In the genomic region with DNA sequence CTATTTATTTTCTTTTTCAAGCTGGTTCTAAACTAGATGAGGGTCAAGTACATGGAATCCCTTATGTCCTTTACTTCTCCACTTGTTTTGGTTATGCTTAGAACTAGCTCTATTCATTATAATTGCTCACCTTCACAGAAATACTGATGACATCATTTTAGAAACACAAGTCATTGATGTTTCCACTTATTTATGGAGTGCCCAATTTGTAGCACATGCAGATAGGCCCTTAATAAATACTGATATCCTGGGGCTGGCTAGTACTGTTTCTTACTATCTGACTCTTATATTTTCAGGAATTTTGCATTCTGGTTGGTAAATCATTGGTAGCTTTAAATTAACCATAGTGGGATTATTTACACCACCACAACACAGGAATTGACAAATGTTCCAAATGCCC, we compare ENCODE assay signal across 1 cellular context.
TF ChIP-seq lines count a peak whose summit lies in the region.

No MANE protein-coding gene starts in this region.

TF ChIP-seq in K562, 482 proteins besides CTCF, POLR2A, EP300 and RAD21 (continued from another document):
- TF ChIP-seq, protein P1, sequence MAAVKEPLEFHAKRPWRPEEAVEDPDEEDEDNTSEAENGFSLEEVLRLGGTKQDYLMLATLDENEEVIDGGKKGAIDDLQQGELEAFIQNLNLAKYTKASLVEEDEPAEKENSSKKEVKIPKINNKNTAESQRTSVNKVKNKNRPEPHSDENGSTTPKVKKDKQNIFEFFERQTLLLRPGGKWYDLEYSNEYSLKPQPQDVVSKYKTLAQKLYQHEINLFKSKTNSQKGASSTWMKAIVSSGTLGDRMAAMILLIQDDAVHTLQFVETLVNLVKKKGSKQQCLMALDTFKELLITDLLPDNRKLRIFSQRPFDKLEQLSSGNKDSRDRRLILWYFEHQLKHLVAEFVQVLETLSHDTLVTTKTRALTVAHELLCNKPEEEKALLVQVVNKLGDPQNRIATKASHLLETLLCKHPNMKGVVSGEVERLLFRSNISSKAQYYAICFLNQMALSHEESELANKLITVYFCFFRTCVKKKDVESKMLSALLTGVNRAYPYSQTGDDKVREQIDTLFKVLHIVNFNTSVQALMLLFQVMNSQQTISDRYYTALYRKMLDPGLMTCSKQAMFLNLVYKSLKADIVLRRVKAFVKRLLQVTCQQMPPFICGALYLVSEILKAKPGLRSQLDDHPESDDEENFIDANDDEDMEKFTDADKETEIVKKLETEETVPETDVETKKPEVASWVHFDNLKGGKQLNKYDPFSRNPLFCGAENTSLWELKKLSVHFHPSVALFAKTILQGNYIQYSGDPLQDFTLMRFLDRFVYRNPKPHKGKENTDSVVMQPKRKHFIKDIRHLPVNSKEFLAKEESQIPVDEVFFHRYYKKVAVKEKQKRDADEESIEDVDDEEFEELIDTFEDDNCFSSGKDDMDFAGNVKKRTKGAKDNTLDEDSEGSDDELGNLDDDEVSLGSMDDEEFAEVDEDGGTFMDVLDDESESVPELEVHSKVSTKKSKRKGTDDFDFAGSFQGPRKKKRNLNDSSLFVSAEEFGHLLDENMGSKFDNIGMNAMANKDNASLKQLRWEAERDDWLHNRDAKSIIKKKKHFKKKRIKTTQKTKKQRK (IDR thresholded peaks at IDR 0.05; ENCODE audit: borderline replicate concordance, low read depth, low read length) = no peak
- no peak for TF ChIP-seq FOXK1 (CRISPR knock-in tag; IDR thresholded peaks at IDR 0.05; ENCODE audit: borderline replicate concordance)
- TF ChIP-seq PTBP1 (IDR thresholded peaks at IDR 0.05; ENCODE audit: low read depth, low read length) = no peak
- TF ChIP-seq ELF2 (CRISPR knock-in tag; IDR thresholded peaks at IDR 0.05) = no peak
- no peak for TF ChIP-seq ZNF274 (IDR thresholded peaks at IDR 0.05; ENCODE audit: borderline replicate concordance, low read depth, low read length)
- TF ChIP-seq, protein P2, sequence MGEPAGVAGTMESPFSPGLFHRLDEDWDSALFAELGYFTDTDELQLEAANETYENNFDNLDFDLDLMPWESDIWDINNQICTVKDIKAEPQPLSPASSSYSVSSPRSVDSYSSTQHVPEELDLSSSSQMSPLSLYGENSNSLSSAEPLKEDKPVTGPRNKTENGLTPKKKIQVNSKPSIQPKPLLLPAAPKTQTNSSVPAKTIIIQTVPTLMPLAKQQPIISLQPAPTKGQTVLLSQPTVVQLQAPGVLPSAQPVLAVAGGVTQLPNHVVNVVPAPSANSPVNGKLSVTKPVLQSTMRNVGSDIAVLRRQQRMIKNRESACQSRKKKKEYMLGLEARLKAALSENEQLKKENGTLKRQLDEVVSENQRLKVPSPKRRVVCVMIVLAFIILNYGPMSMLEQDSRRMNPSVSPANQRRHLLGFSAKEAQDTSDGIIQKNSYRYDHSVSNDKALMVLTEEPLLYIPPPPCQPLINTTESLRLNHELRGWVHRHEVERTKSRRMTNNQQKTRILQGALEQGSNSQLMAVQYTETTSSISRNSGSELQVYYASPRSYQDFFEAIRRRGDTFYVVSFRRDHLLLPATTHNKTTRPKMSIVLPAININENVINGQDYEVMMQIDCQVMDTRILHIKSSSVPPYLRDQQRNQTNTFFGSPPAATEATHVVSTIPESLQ (CRISPR knock-in tag; IDR thresholded peaks at IDR 0.05) = no peak
- no peak for TF ChIP-seq ZNF408 (CRISPR knock-in tag; IDR thresholded peaks at IDR 0.05; ENCODE audit: low read depth)
- no peak for TF ChIP-seq POLR2AphosphoS5 (IDR thresholded peaks at IDR 0.05; ENCODE audit: control insufficient read depth, insufficient read depth, low read depth, low read length)
- TF ChIP-seq, protein P3, sequence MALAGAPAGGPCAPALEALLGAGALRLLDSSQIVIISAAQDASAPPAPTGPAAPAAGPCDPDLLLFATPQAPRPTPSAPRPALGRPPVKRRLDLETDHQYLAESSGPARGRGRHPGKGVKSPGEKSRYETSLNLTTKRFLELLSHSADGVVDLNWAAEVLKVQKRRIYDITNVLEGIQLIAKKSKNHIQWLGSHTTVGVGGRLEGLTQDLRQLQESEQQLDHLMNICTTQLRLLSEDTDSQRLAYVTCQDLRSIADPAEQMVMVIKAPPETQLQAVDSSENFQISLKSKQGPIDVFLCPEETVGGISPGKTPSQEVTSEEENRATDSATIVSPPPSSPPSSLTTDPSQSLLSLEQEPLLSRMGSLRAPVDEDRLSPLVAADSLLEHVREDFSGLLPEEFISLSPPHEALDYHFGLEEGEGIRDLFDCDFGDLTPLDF (CRISPR knock-in tag; IDR thresholded peaks at IDR 0.05) = no peak
- TF ChIP-seq ATF1 (CRISPR knock-in tag; IDR thresholded peaks at IDR 0.05) = no peak
- TF ChIP-seq ATF1 (tag; IDR thresholded peaks at IDR 0.05) = 0 out of 2 replicates have a peak, but pooled peaks have one; percentile 25
- TF ChIP-seq, protein P4, sequence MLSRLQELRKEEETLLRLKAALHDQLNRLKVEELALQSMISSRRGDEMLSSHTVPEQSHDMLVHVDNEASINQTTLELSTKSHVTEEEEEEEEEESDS (CRISPR knock-in tag; IDR thresholded peaks at IDR 0.05) = no peak
- no peak for TF ChIP-seq CREM (IDR thresholded peaks at IDR 0.05; ENCODE audit: low read depth)
- TF ChIP-seq JUND (IDR thresholded peaks at IDR 0.05; ENCODE audit: borderline replicate concordance, low read depth, low read length) = no peak; the same call in 1 of the 2 replicates
- TF ChIP-seq JUND (tag; IDR thresholded peaks at IDR 0.05; ENCODE audit: borderline replicate concordance, low read depth, low read length) = peak; percentile 53; the same call in 1 of the 3 replicates
- TF ChIP-seq ZNF707 (CRISPR knock-in tag; conservative IDR thresholded peaks at IDR 0.05) = no peak
- TF ChIP-seq SNIP1 (IDR thresholded peaks at IDR 0.05; ENCODE audit: low read depth) = no peak
- no peak for TF ChIP-seq HDGF (IDR thresholded peaks at IDR 0.05)
- TF ChIP-seq, protein P5, sequence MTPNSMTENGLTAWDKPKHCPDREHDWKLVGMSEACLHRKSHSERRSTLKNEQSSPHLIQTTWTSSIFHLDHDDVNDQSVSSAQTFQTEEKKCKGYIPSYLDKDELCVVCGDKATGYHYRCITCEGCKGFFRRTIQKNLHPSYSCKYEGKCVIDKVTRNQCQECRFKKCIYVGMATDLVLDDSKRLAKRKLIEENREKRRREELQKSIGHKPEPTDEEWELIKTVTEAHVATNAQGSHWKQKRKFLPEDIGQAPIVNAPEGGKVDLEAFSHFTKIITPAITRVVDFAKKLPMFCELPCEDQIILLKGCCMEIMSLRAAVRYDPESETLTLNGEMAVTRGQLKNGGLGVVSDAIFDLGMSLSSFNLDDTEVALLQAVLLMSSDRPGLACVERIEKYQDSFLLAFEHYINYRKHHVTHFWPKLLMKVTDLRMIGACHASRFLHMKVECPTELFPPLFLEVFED (CRISPR knock-in tag; conservative IDR thresholded peaks at IDR 0.05) = 0 out of 2 replicates have a peak, but pooled peaks have one; percentile 8
- peak; percentile 75; the same call in 1 of the 2 replicates for TF ChIP-seq ZNF175 (CRISPR knock-in tag; IDR thresholded peaks at IDR 0.05; ENCODE audit: low read depth)
- TF ChIP-seq PHF20 (IDR thresholded peaks at IDR 0.05; ENCODE audit: partially characterized antibody) = no peak
- TF ChIP-seq BDP1 (IDR thresholded peaks at IDR 0.05; ENCODE audit: insufficient read depth, insufficient read length) = no peak
- 0 out of 2 replicates have a peak, but pooled peaks have one; percentile 18 for TF ChIP-seq L3MBTL2 (IDR thresholded peaks at IDR 0.05)
- no peak for TF ChIP-seq SIN3B (IDR thresholded peaks at IDR 0.05; ENCODE audit: low read depth)
- TF ChIP-seq BACH1 (tag; IDR thresholded peaks at IDR 0.05) = peak; percentile 8; the same call in 1 of the 2 replicates
- 0 out of 2 replicates have a peak, but pooled peaks have one; percentile 17 for TF ChIP-seq JUNB (CRISPR knock-in tag; conservative IDR thresholded peaks at IDR 0.05)
- TF ChIP-seq CC2D1A (IDR thresholded peaks at IDR 0.05) = no peak
- TF ChIP-seq ZC3H8 (IDR thresholded peaks at IDR 0.05) = no peak
TF ChIP-seq in K562: peak in this region for 25.
